Comparison of ENCODE assay signal across 14 cellular contexts in genomic region chr12:34291426-34291901, GRCh38.
"Had no signal": no experiment of that assay in that cellular context is flagged by ENCODE, and none has a peak within 500 bp of the region (broad histone marks: within the 10 kb centered on the region; RNA-seq: fewer than 3 reads in every experiment).

No MANE protein-coding gene starts in this region.

- ATAC-seq: activated CD4-positive, CD25-positive, alpha-beta regulatory T cell treated with anti-CD3 and anti-CD28 coated beads, Interleukin-2, amount 50 U/mL, for 24 hours; activated CD8-positive, alpha-beta memory T cell treated with anti-CD3 and anti-CD28 coated beads, Interleukin-2, amount 10 ng/mL, durations not matched to agents 7 days and 5 days; stimulated activated memory B cell treated with anti-CD40 and anti-IgM and Interleukin-4, amounts not matched to agents 10 μg/mL and 1 μg/mL and 100 μg/mL, for 72 hours; T-helper 17 cell; upper lobe of right lung had no signal

- H3K4me1 ChIP-seq: upper lobe of right lung had no signal

- H3K4me3 ChIP-seq: ovary, smooth muscle cell, upper lobe of right lung had no signal

- H3K4me1 Mint-ChIP-seq: activated CD8-positive, alpha-beta memory T cell treated with anti-CD3 and anti-CD28 coated beads, Interleukin-2, amount 10 ng/mL, durations not matched to agents 7 days and 5 days; activated naive CD4-positive, alpha-beta T cell treated with anti-CD3 and anti-CD28 coated beads, Interleukin-2, amount 50 U/mL, for 24 hours; stimulated activated memory B cell treated with anti-CD40 and anti-IgM and Interleukin-4, amounts not matched to agents 10 μg/mL and 1 μg/mL and 100 μg/mL, for 72 hours; T-helper 17 cell had no signal

- H3K27me3 Mint-ChIP-seq: activated CD8-positive, alpha-beta memory T cell treated with anti-CD3 and anti-CD28 coated beads, Interleukin-2, amount 10 ng/mL, durations not matched to agents 7 days and 5 days; activated naive CD4-positive, alpha-beta T cell treated with anti-CD3 and anti-CD28 coated beads, Interleukin-2, amount 50 U/mL, for 24 hours; stimulated activated memory B cell treated with anti-CD40 and anti-IgM and Interleukin-4, amounts not matched to agents 10 μg/mL and 1 μg/mL and 100 μg/mL, for 72 hours; T-helper 17 cell had no signal

- H3K27ac ChIP-seq: ovary, upper lobe of right lung had no signal

- H3K4me3 Mint-ChIP-seq: activated CD8-positive, alpha-beta memory T cell treated with anti-CD3 and anti-CD28 coated beads, Interleukin-2, amount 10 ng/mL, durations not matched to agents 7 days and 5 days; activated naive CD4-positive, alpha-beta T cell treated with anti-CD3 and anti-CD28 coated beads, Interleukin-2, amount 50 U/mL, for 24 hours; stimulated activated memory B cell treated with anti-CD40 and anti-IgM and Interleukin-4, amounts not matched to agents 10 μg/mL and 1 μg/mL and 100 μg/mL, for 72 hours; T-helper 17 cell had no signal

- H3K9me3 ChIP-seq: upper lobe of right lung had no signal

- H3K36me3 ChIP-seq: ovary, upper lobe of right lung had no signal

- H3K27ac Mint-ChIP-seq: activated CD8-positive, alpha-beta memory T cell treated with anti-CD3 and anti-CD28 coated beads, Interleukin-2, amount 10 ng/mL, durations not matched to agents 7 days and 5 days; activated naive CD4-positive, alpha-beta T cell treated with anti-CD3 and anti-CD28 coated beads, Interleukin-2, amount 50 U/mL, for 24 hours; stimulated activated memory B cell treated with anti-CD40 and anti-IgM and Interleukin-4, amounts not matched to agents 10 μg/mL and 1 μg/mL and 100 μg/mL, for 72 hours; T-helper 17 cell had no signal

- DNase-seq: activated CD4-positive, alpha-beta T cell treated with anti-CD3 and anti-CD28 coated beads, Interleukin-2, amount 50 U/mL, for 4 hours; activated CD8-positive, alpha-beta memory T cell treated with anti-CD3 and anti-CD28 coated beads, Interleukin-2, amount 10 ng/mL, durations not matched to agents 7 days and 5 days; amygdala; hippocampal formation; mammary epithelial cell; SIG-M5; stimulated activated CD4-positive, alpha-beta T cell treated with anti-CD3 and anti-CD28 coated beads, Interleukin-1b, Interleukin-23, amount 100 ng/mL, for 48 hours; T-helper 17 cell had no signal

- H3K27me3 ChIP-seq: ovary, upper lobe of right lung had no signal

- H3K36me3 Mint-ChIP-seq: activated CD8-positive, alpha-beta memory T cell treated with anti-CD3 and anti-CD28 coated beads, Interleukin-2, amount 10 ng/mL, durations not matched to agents 7 days and 5 days; activated naive CD4-positive, alpha-beta T cell treated with anti-CD3 and anti-CD28 coated beads, Interleukin-2, amount 50 U/mL, for 24 hours had no signal
